12 cellular contexts compared by ENCODE assay signal in the genomic region with DNA sequence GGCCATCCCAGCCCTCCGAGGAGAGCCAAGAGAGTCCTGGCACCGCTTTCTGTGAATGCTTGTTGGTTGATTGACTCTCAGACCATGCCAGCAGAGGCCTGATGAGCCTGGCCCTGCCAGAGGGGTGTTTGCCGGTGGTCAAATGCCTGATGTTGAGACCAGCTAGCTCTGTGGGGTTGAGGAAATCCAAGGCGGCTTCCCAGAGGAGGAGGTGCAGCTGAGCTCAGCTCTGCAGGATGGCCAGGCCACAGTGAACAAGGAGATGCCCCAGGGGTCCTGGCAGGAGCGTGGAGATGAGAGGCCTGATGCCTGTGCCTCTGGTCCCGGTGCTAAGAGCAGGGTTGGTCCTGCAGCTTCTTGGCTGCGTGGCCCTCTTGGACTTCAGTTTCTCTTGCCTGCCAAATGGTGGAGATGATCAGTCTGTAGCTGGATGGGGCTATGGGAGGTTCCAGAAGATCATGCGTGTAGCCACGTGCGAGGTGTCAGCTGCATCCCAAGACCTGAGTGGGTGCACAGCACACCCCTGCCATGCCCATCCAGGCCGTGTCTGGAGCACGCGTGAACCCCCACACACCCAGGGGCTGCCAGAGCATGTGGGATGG. TPM values are rescaled to one million over a fixed set of nuclear protein-coding genes. Genes with fewer than 3 reads are reported as not detected.
DNase-seq lines count a peak whose midpoint lies in the region; ATAC-seq, FAIRE-seq and TF ChIP-seq lines count a peak whose summit lies in the region.
"Had no signal": no experiment of that assay in that cellular context is flagged by ENCODE, and none has a peak within 500 bp of the region (broad histone marks: within the 10 kb centered on the region; RNA-seq: fewer than 3 reads in every experiment).

No MANE protein-coding gene starts in this region.

- no peaks in the 10 kb centered on the region for H3K9me3 Mint-ChIP-seq in HFFc6
- no peaks in the 10 kb centered on the region for H3K9me3 Mint-ChIP-seq in CD4-positive, alpha-beta T cell
- H3K9me3 Mint-ChIP-seq: CD8-positive, alpha-beta T cell; naive B cell had no signal

- no peak for ATAC-seq in thoracic aorta (ENCODE audit: insufficient number of reproducible peaks, low FRiP score, low read depth)
- ATAC-seq in CD4-positive, alpha-beta T cell (ENCODE audit: poor library complexity), result no peak
- ATAC-seq: activated CD4-positive, alpha-beta T cell treated with anti-CD3 and anti-CD28 coated beads for 36 hours; CD8-positive, alpha-beta T cell had no signal

- H3K27me3 Mint-ChIP-seq in HFFc6 (ENCODE audit: insufficient read depth), result peaks cover 3% of the 10 kb centered on the region; the same call in 1 of the 2 replicates
- no peaks in the 10 kb centered on the region for H3K27me3 Mint-ChIP-seq in CD4-positive, alpha-beta T cell
- H3K27me3 Mint-ChIP-seq: activated CD4-positive, alpha-beta T cell treated with anti-CD3 and anti-CD28 coated beads for 36 hours; naive B cell had no signal

- no peaks in the 10 kb centered on the region for H3K27me3 ChIP-seq in thoracic aorta (replicated peaks; ENCODE audit: insufficient read depth)
- H3K27me3 ChIP-seq in CD4-positive, alpha-beta T cell (ENCODE audit: control insufficient read depth, insufficient read depth, low read length), result no peaks in the 10 kb centered on the region

- peaks cover 12% of the 10 kb centered on the region for H3K36me3 ChIP-seq in thoracic aorta

- peaks cover 66 to 97% of the 10 kb centered on the region in 2 donors for H3K4me1 ChIP-seq in thoracic aorta (ENCODE audit: control insufficient read depth in 1 of 2, low read depth in 2 of 2)

- peak overlapping the region; percentile 56; the same call in 1 of the 2 replicates for H3K27ac Mint-ChIP-seq in HFFc6
- H3K27ac Mint-ChIP-seq in CD4-positive, alpha-beta T cell, result no peak overlapping the region
- H3K27ac Mint-ChIP-seq: activated CD4-positive, alpha-beta T cell treated with anti-CD3 and anti-CD28 coated beads for 36 hours; CD8-positive, alpha-beta T cell had no signal

- peaks cover 46% of the 10 kb centered on the region for H3K4me1 Mint-ChIP-seq in HFFc6 (ENCODE audit: low read depth)
- H3K4me1 Mint-ChIP-seq in CD4-positive, alpha-beta T cell (ENCODE audit: low read depth), result peaks cover 14% of the 10 kb centered on the region

- H3K4me3 ChIP-seq in coronary artery (peak overlapping the region; percentile 45), thoracic aorta (peak overlapping the region; percentile 29)

- TF ChIP-seq CTCF in HFFc6 (IDR thresholded peaks at IDR 0.05) (no peak), coronary artery (IDR thresholded peaks at IDR 0.05) (no peak), thoracic aorta (IDR thresholded peaks at IDR 0.05) (no peak), D721Med (IDR thresholded peaks at IDR 0.05; ENCODE audit: insufficient read depth, missing control alignments) (no peak)
- no peak for TF ChIP-seq CTCF in CD4-positive, alpha-beta T cell (IDR thresholded peaks at IDR 0.05)

- FAIRE-seq in D721Med (lab: Jason Lieb, UNC), result no peak

- intact Hi-C loops in CD4-positive, alpha-beta T cell (cut with DNase I, micrococcal nuclease), result loop anchor here in 1 of 2 experiments (5.0 kb wide), 1 partner anchor 39 kb away; no protein-coding TSS in a partner anchor

- H3K4me3 Mint-ChIP-seq in HFFc6, result no peak overlapping the region
- no peak overlapping the region for H3K4me3 Mint-ChIP-seq in CD4-positive, alpha-beta T cell
- H3K4me3 Mint-ChIP-seq: activated CD4-positive, alpha-beta T cell treated with anti-CD3 and anti-CD28 coated beads for 36 hours; CD8-positive, alpha-beta T cell had no signal

- no peak for DNase-seq in HFFc6
- DNase-seq in coronary artery (ENCODE audit: low spot score), result no peak
- DNase-seq in medulla oblongata (ENCODE audit: extremely low spot score), result peak; percentile 56
- no peak for DNase-seq in thoracic aorta (ENCODE audit: low spot score)
- DNase-seq in CD4-positive, alpha-beta T cell, result no peak
- DNase-seq in HEK293T (ENCODE audit: extremely low spot score), result no peak
- no peak for DNase-seq in stimulated activated naive CD4-positive, alpha-beta T cell treated with Interleukin-2 at 50 U/mL for 16 hours (lab: John Stamatoyannopoulos, UW)
- DNase-seq in D721Med (ENCODE audit: insufficient read length, low spot score), result no peak
- DNase-seq: activated CD4-positive, alpha-beta T cell treated with anti-CD3 and anti-CD28 coated beads for 36 hours; CD8-positive, alpha-beta T cell; islet precursor cell; naive B cell had no signal

- peaks cover 13% of the 10 kb centered on the region for H3K36me3 Mint-ChIP-seq in HFFc6 (ENCODE audit: low read depth)
- peaks cover 12% of the 10 kb centered on the region for H3K36me3 Mint-ChIP-seq in CD4-positive, alpha-beta T cell (ENCODE audit: low read depth)

- H3K27ac ChIP-seq in coronary artery, result peak overlapping the region; percentile 79 to 80
- H3K27ac ChIP-seq in thoracic aorta, result peak overlapping the region; percentile 33 to 43
- H3K27ac ChIP-seq in CD4-positive, alpha-beta T cell (ENCODE audit: low read depth, low read length), result no peak overlapping the region

- H3K9me3 ChIP-seq in thoracic aorta, result no peaks in the 10 kb centered on the region
- H3K9me3 ChIP-seq in CD4-positive, alpha-beta T cell (ENCODE audit: control insufficient read depth, low read length), result no peaks in the 10 kb centered on the region

- CTCF ChIA-PET in CD4-positive, alpha-beta T cell (lab: Charles Lee), result no interaction called here
- CTCF ChIA-PET in HEK293T (lab: Yijun Ruan, JAX), result no interaction called here

- POLR2A ChIA-PET in CD4-positive, alpha-beta T cell (lab: Charles Lee), result no interaction called here
- POLR2A ChIA-PET in HEK293T (lab: Yijun Ruan, JAX), result interaction anchor here (0.6 kb wide), 1 partner anchor 11 kb away, joined by 4 read pairs; no protein-coding TSS in a partner anchor

TF ChIP-seq in HEK293T, 16 proteins besides CTCF, POLR2A, EP300 and RAD21:
- TF ChIP-seq HDGF (IDR thresholded peaks at IDR 0.05; ENCODE audit: borderline replicate concordance) (no peak), FOXA1 (IDR thresholded peaks at IDR 0.05) (no peak), ELF4 (IDR thresholded peaks at IDR 0.05) (no peak), ARNT (IDR thresholded peaks at IDR 0.05) (no peak), CTBP1 (IDR thresholded peaks at IDR 0.05; ENCODE audit: borderline replicate concordance) (no peak), FOXM1 (IDR thresholded peaks at IDR 0.05; ENCODE audit: borderline replicate concordance) (no peak)
TF ChIP-seq in HEK293T: peak in this region for 0.

RNA-seq across cellular contexts. Expression of a gene that starts 16.8 kb away (rescaled TPM):
- total RNA-seq in HFFc6 (2021; fragmentation: NEBNext Ultra II Directional; extraction: Animal tissue kit (Norgen Biotek cat#: 25700)), result 100 to 1,000 TPM; 186 to 219 (median 211) TPM
- 100 to 1,000 TPM; 178 to 203 TPM for total RNA-seq in thoracic aorta
- 10 to 100 TPM; 22.1 to 22.2 TPM for total RNA-seq in CD4-positive, alpha-beta T cell

Comparison
In these comparisons a context has a peak if more than half of its experiments do, and no peak if none do; other contexts are left out.
1. RNA of a gene that starts 16.8 kb away (total RNA-seq): 186 to 219 TPM in HFFc6 and 178 to 203 TPM in thoracic aorta; 22.1 to 22.2 TPM in CD4-positive, alpha-beta T cell; every median in the first group is over 4 times any median in the second.